ENCODE assay signal across 17 cellular contexts in genomic region chr18:76353046-76353445, GRCh38.
DNase-seq lines count a peak whose midpoint lies in the region; ATAC-seq, FAIRE-seq and TF ChIP-seq lines count a peak whose summit lies in the region.
"Had no signal": no experiment of that assay in that cellular context is flagged by ENCODE, and none has a peak within 500 bp of the region (broad histone marks: within the 10 kb centered on the region; RNA-seq: fewer than 3 reads in every experiment).

No MANE protein-coding gene starts in this region.

- ATAC-seq in GM12878 (no peak), lung (ENCODE audit: insufficient read depth, low FRiP score) (no peak)

- intact Hi-C loops in GM12878 (cut with micrococcal nuclease; ENCODE audit: unreplicated experiment) (no loop called here), testis (cut with DNase I; ENCODE audit: low total_unique reads) (loop anchor here (10.0 kb wide), 1 partner anchor 88 kb away; no protein-coding TSS in a partner anchor)

- RAD21 ChIA-PET in GM12878 (lab: Charles Lee; ENCODE audit: unreplicated experiment) = no interaction called here

- no TSS peak for BruUV-seq in GM12878 (replicated peaks; lab: Mats Ljungman, UMichigan)

- TF ChIP-seq POLR2A in GM12878 (IDR thresholded peaks at IDR 0.05; ENCODE audit: low read depth, low read length) (no peak), testis (IDR thresholded peaks at IDR 0.05) (no peak)

- no peak overlapping the region for H2AFZ ChIP-seq in GM12878 (ENCODE audit: control insufficient read depth, low read depth, low read length)

- in situ Hi-C loops in GM12878 (cut with MboI) = loop anchor here (25.0 kb wide), 1 partner anchor 1716 kb away; no protein-coding TSS in a partner anchor

- H3K79me2 ChIP-seq in GM12878 (ENCODE audit: control insufficient read depth, insufficient read depth, low read length) = no peaks in the 10 kb centered on the region

- H3K27ac ChIP-seq in GM12878 (ENCODE audit: control insufficient read depth, insufficient read depth) = no peak overlapping the region
- no peak overlapping the region for H3K27ac ChIP-seq in lung (ENCODE audit: low read depth in 1 of 2, low read length in 1 of 2)
- H3K27ac ChIP-seq in testis = no peak overlapping the region
- H3K27ac ChIP-seq: A549, C4-2B had no signal

- no peak for FAIRE-seq in GM12878 (lab: Jason Lieb, UNC)
- FAIRE-seq: A549, G401.6, GM12892 had no signal

- H3K4me2 ChIP-seq in GM12878 (ENCODE audit: control insufficient read depth, insufficient read depth) = no peak overlapping the region

- peak; percentile 33 for DNase-seq in D341Med (ENCODE audit: low spot score)
- no peak for DNase-seq in GM12878 (ENCODE audit: low read depth, low spot score)
- DNase-seq in lung (ENCODE audit: low spot score) = peak; percentile 19
- peak; percentile 9 for DNase-seq in testis
- no peak for DNase-seq in NCI-H2107 (lab: John Stamatoyannopoulos, UW)
- DNase-seq in mucosa of gallbladder (ENCODE audit: low spot score) = no peak
- DNase-seq: BE2C; CD4-positive, alpha-beta memory T cell; DMS153; DMS79 treated with DMSO at 0.1 percent for 48 hours; EL; GOT3; H9 had no signal

- TF ChIP-seq EP300 in GM12878 (IDR thresholded peaks at IDR 0.05; ENCODE audit: borderline replicate concordance in 1 of 2, control insufficient read depth in 1 of 2, low read depth in 2 of 2, low read length in 2 of 2) = no peak

- POLR2A ChIA-PET in GM12878 (lab: Charles Lee) = no interaction called here

- H3K9me3 ChIP-seq in GM12878 (replicated peaks; ENCODE audit: control insufficient read depth, insufficient read depth, low read length) (no peaks in the 10 kb centered on the region; the same call in 2 of the 3 replicates), lung (ENCODE audit: control insufficient read depth in 2 of 2, insufficient read depth in 1 of 2, low read length in 1 of 2) (peaks cover 0 to 2% of the 10 kb centered on the region in 2 donors), testis (no peaks in the 10 kb centered on the region)
- H3K9me3 ChIP-seq: A549, BE2C had no signal

- SMC1A ChIA-PET in GM12878 (lab: Charles Lee; ENCODE audit: uncharacterized antibody, unreplicated experiment) = no interaction called here

- no peaks in the 10 kb centered on the region for H3K27me3 ChIP-seq in GM12878 (replicated peaks in 1 of 2; ENCODE audit: control insufficient read depth in 2 of 2, insufficient read depth in 2 of 2, low read length in 1 of 2)
- no peaks in the 10 kb centered on the region for H3K27me3 ChIP-seq in lung (ENCODE audit: control insufficient read depth, insufficient read depth)
- no peaks in the 10 kb centered on the region for H3K27me3 ChIP-seq in testis
- H3K27me3 ChIP-seq: BE2C had no signal

- H3K4me3 ChIP-seq in GM12878 (no peak overlapping the region), lung (no peak overlapping the region), testis (no peak overlapping the region)

- TF ChIP-seq CTCF in GM12878 (IDR thresholded peaks at IDR 0.05 in 2 of 3, conservative IDR thresholded peaks at IDR 0.05 in 1 of 3; ENCODE audit: control insufficient read depth in 2 of 3, extremely low read depth in 1 of 3, insufficient read depth in 1 of 3, low read depth in 3 of 3, low read length in 3 of 3) (no peak), lung (IDR thresholded peaks at IDR 0.05; ENCODE audit: control extremely low read depth, extremely low read depth) (no peak), testis (IDR thresholded peaks at IDR 0.05) (no peak)

- 84% methylated on average over 7 of the region's 7 CpGs for WGBS in GM12878 (ENCODE audit: insufficient coverage, insufficient replicate concordance, low lambda C conversion rate, missing lambda C conversion rate)
- WGBS in lung, 2 donors = 97% methylated on average over 7 of the region's 7 CpGs
- WGBS in testis, 2 donors = 86 to 89% methylated on average over 7 of the region's 7 CpGs

- H4K20me1 ChIP-seq in GM12878 (ENCODE audit: control insufficient read depth, insufficient read depth) = no peaks in the 10 kb centered on the region

- no peak for TF ChIP-seq RAD21 in GM12878 (IDR thresholded peaks at IDR 0.05; ENCODE audit: insufficient read depth, low read depth, low read length)

- H3K36me3 ChIP-seq in GM12878 (ENCODE audit: control insufficient read depth in 2 of 2, insufficient read depth in 2 of 2, low read length in 1 of 2) (peaks cover 0 to 2% of the 10 kb centered on the region in 2 experiments; a peak in 3 of 4 replicates), lung (ENCODE audit: control insufficient read depth in 2 of 2, insufficient read depth in 2 of 2, low read length in 2 of 2) (peaks cover 0 to 5% of the 10 kb centered on the region in 2 donors), testis (ENCODE audit: low read depth, missing control alignments) (no peaks in the 10 kb centered on the region)
- H3K36me3 ChIP-seq: BE2C had no signal

- no peak overlapping the region for H3K9ac ChIP-seq in GM12878 (ENCODE audit: control insufficient read depth, insufficient read depth, low read length)

- CTCF ChIA-PET in GM12878 (lab: Yijun Ruan, JAX) = no interaction called here

- no peaks in the 10 kb centered on the region for H3K4me1 ChIP-seq in GM12878 (ENCODE audit: control insufficient read depth, insufficient read depth, low read length)
- peaks cover 0 to 9% of the 10 kb centered on the region in 2 donors for H3K4me1 ChIP-seq in lung (ENCODE audit: control insufficient read depth in 2 of 2, insufficient read depth in 2 of 2, low read length in 2 of 2)
- H3K4me1 ChIP-seq in testis = peaks cover 6% of the 10 kb centered on the region
- H3K4me1 ChIP-seq: A549, BE2C had no signal

TF ChIP-seq in GM12878, 131 proteins besides CTCF, POLR2A, EP300 and RAD21:
- TF ChIP-seq BHLHE40 (IDR thresholded peaks at IDR 0.05; ENCODE audit: borderline replicate concordance in 1 of 2, low read depth in 2 of 2, low read length in 1 of 2) (no peak), MTA2 (IDR thresholded peaks at IDR 0.05; ENCODE audit: low read depth) (no peak), YBX1 (IDR thresholded peaks at IDR 0.05) (no peak), POLR2AphosphoS2 (IDR thresholded peaks at IDR 0.05; ENCODE audit: low read depth, low read length) (0 out of 2 replicates have a peak, but pooled peaks have one; percentile 21)
TF ChIP-seq in GM12878: peak in this region for 1.

Comparison
In these comparisons a context has a peak if more than half of its experiments do, and no peak if none do; other contexts are left out.
1. DNase-seq: peak in D341Med (single experiment), lung (single experiment) and testis (single experiment); none in GM12878 (single experiment), NCI-H2107 (single experiment) and mucosa of gallbladder (single experiment).